Comparison of ENCODE assay signal across 34 cellular contexts in genomic region chr2:74882299-74882687, GRCh38.
"Had no signal": no experiment of that assay in that cellular context is flagged by ENCODE, and none has a peak within 500 bp of the region (broad histone marks: within the 10 kb centered on the region; RNA-seq: fewer than 3 reads in every experiment).

No MANE protein-coding gene starts in this region.

- H3K4me2 ChIP-seq: KMS-11 had no signal

- H3K4me3 ChIP-seq: Peyer's patch had no signal

- H3K4me3 Mint-ChIP-seq: activated CD4-positive, alpha-beta memory T cell treated with anti-CD3 and anti-CD28 coated beads, Interleukin-2, amount 10 ng/mL, durations not matched to agents 7 days and 5 days; activated CD8-positive, alpha-beta memory T cell treated with anti-CD3 and anti-CD28 coated beads, Interleukin-2, amount 10 ng/mL, durations not matched to agents 7 days and 5 days; activated naive CD4-positive, alpha-beta T cell treated with anti-CD3 and anti-CD28 coated beads for 36 hours; activated naive CD8-positive, alpha-beta T cell treated with anti-CD3 and anti-CD28 coated beads for 36 hours; activated T-cell treated with anti-CD3 and anti-CD28 coated beads, Interleukin-2, amount 50 U/mL, for 24 hours had no signal

- H3K27me3 ChIP-seq: brain microvascular endothelial cell, Peyer's patch had no signal

- H3K4me1 Mint-ChIP-seq: activated CD4-positive, alpha-beta memory T cell treated with anti-CD3 and anti-CD28 coated beads, Interleukin-2, amount 10 ng/mL, durations not matched to agents 7 days and 5 days; activated CD8-positive, alpha-beta memory T cell treated with anti-CD3 and anti-CD28 coated beads, Interleukin-2, amount 10 ng/mL, durations not matched to agents 7 days and 5 days; activated naive CD8-positive, alpha-beta T cell treated with anti-CD3 and anti-CD28 coated beads for 36 hours had no signal

- H3K27me3 Mint-ChIP-seq: activated CD4-positive, alpha-beta memory T cell treated with anti-CD3 and anti-CD28 coated beads, Interleukin-2, amount 10 ng/mL, durations not matched to agents 7 days and 5 days; activated CD8-positive, alpha-beta memory T cell treated with anti-CD3 and anti-CD28 coated beads, Interleukin-2, amount 10 ng/mL, durations not matched to agents 7 days and 5 days; activated naive CD8-positive, alpha-beta T cell treated with anti-CD3 and anti-CD28 coated beads for 36 hours; activated T-cell treated with anti-CD3 and anti-CD28 coated beads, Interleukin-2, amount 50 U/mL, for 24 hours had no signal

- ATAC-seq: activated CD8-positive, alpha-beta memory T cell treated with anti-CD3 and anti-CD28 coated beads, Interleukin-2, amount 10 ng/mL, durations not matched to agents 7 days and 5 days; PC-3; Right ventricle myocardium inferior had no signal

- H3K9me3 ChIP-seq: Peyer's patch had no signal

- DNase-seq: activated CD4-positive, alpha-beta memory T cell treated with anti-CD3 and anti-CD28 coated beads, Interleukin-2, amount 10 ng/mL, durations not matched to agents 7 days and 5 days; activated CD4-positive, alpha-beta T cell treated with anti-CD3 and anti-CD28 coated beads for 1 hour; activated CD4-positive, alpha-beta T cell treated with anti-CD3 and anti-CD28 coated beads for 48 hours; activated CD4-positive, CD25-positive, alpha-beta regulatory T cell; activated CD8-positive, alpha-beta memory T cell treated with anti-CD3 and anti-CD28 coated beads for 24 hours; activated CD8-positive, alpha-beta memory T cell treated with anti-CD3 and anti-CD28 coated beads, Interleukin-2, amount 10 ng/mL, durations not matched to agents 7 days and 5 days; activated gamma-delta T cell treated with Interleukin-2 at 50 U/mL for 16 hours; activated naive CD4-positive, alpha-beta T cell treated with anti-CD3 and anti-CD28 coated beads for 36 hours; activated naive CD8-positive, alpha-beta T cell treated with anti-CD3 and anti-CD28 coated beads for 36 hours; activated T-cell treated with anti-CD3 and anti-CD28 coated beads, Interleukin-2, amount 50 U/mL, for 24 hours; amniotic stem cell; aorta; brain microvascular endothelial cell; central memory CD4-positive, alpha-beta T cell; MM.1S; MV-4-11; NCI-H1092; NCI-H1436 treated with DMSO at 0.1 percent for 48 hours; NCI-H1694 treated with DMSO at 0.1 percent for 48 hours; NCI-H2029; NCI-H510A; NCI-H526; NCI-H748 treated with DMSO at 0.1 percent for 48 hours; NK-92 treated with Interleukin-12 subunit alpha and Interleukin-12 subunit beta, amount 100 ng/mL, for 24 hours; PC-3; Peyer's patch; SIG-M5; SW 1271; T-helper 1 cell; T-helper 2 cell; T-helper 9 cell; WERI-Rb-1 had no signal

- H3K4me1 ChIP-seq: Peyer's patch had no signal

- H3K9ac ChIP-seq: KMS-11 had no signal

- H3K27ac Mint-ChIP-seq: activated CD4-positive, alpha-beta memory T cell treated with anti-CD3 and anti-CD28 coated beads, Interleukin-2, amount 10 ng/mL, durations not matched to agents 7 days and 5 days; activated CD8-positive, alpha-beta memory T cell treated with anti-CD3 and anti-CD28 coated beads, Interleukin-2, amount 10 ng/mL, durations not matched to agents 7 days and 5 days; activated naive CD4-positive, alpha-beta T cell treated with anti-CD3 and anti-CD28 coated beads for 36 hours; activated naive CD8-positive, alpha-beta T cell treated with anti-CD3 and anti-CD28 coated beads for 36 hours; activated T-cell treated with anti-CD3 and anti-CD28 coated beads, Interleukin-2, amount 50 U/mL, for 24 hours had no signal

- H3K9me3 Mint-ChIP-seq: activated CD4-positive, alpha-beta memory T cell treated with anti-CD3 and anti-CD28 coated beads, Interleukin-2, amount 10 ng/mL, durations not matched to agents 7 days and 5 days; activated naive CD4-positive, alpha-beta T cell treated with anti-CD3 and anti-CD28 coated beads for 36 hours; activated naive CD8-positive, alpha-beta T cell treated with anti-CD3 and anti-CD28 coated beads for 36 hours; activated T-cell treated with anti-CD3 and anti-CD28 coated beads, Interleukin-2, amount 50 U/mL, for 24 hours had no signal

- H3K27ac ChIP-seq: brain microvascular endothelial cell, KMS-11, Peyer's patch, WERI-Rb-1 had no signal
